Comparison of ENCODE assay signal across 17 cellular contexts in genomic region chr18:52001106-52001505, GRCh38.
DNase-seq lines count a peak whose midpoint lies in the region; ATAC-seq, FAIRE-seq and TF ChIP-seq lines count a peak whose summit lies in the region.
"Had no signal": no experiment of that assay in that cellular context is flagged by ENCODE, and none has a peak within 500 bp of the region (broad histone marks: within the 10 kb centered on the region; RNA-seq: fewer than 3 reads in every experiment).

No MANE protein-coding gene starts in this region.

- DNase-seq in D721Med (ENCODE audit: insufficient read length, low spot score), result no peak
- peak; percentile 42 for DNase-seq in RPMI8226
- DNase-seq in left colon, result no peak
- DNase-seq in T-helper 2 cell treated with Interferon-gamma antibody and Interleukin-4, amounts not matched to agents 5 μg/mL and 100 μg/mL, for 36 hours (ENCODE audit: low spot score), result no peak
- DNase-seq: CD4-positive, alpha-beta T cell; CD8-positive, alpha-beta memory T cell; DMS53; DMS79 treated with DMSO at 0.1 percent for 48 hours; GF-D8; GOT3; HFFc6 had no signal

- no peaks in the 10 kb centered on the region for H3K4me1 Mint-ChIP-seq in T-helper 2 cell treated with Interferon-gamma antibody and Interleukin-4, amounts not matched to agents 5 μg/mL and 100 μg/mL, for 36 hours (ENCODE audit: low read depth)
- H3K4me1 Mint-ChIP-seq: CD8-positive, alpha-beta memory T cell had no signal

- peak; percentile 34 for ATAC-seq in GM18868 (IDR thresholded peaks at IDR 0.05; ENCODE audit: unreplicated experiment)
- no peak for ATAC-seq in left colon
- ATAC-seq in activated CD4-positive, CD25-positive, alpha-beta regulatory T cell treated with anti-CD3 and anti-CD28 coated beads, Interleukin-2, amount 50 U/mL, for 24 hours, result no peak

- no peaks in the 10 kb centered on the region for H3K36me3 Mint-ChIP-seq in T-helper 2 cell treated with Interferon-gamma antibody and Interleukin-4, amounts not matched to agents 5 μg/mL and 100 μg/mL, for 36 hours (ENCODE audit: low read depth)
- H3K36me3 Mint-ChIP-seq: CD8-positive, alpha-beta memory T cell had no signal

- H3K4me3 Mint-ChIP-seq in T-helper 2 cell treated with Interferon-gamma antibody and Interleukin-4, amounts not matched to agents 5 μg/mL and 100 μg/mL, for 36 hours, result no peak overlapping the region
- H3K4me3 Mint-ChIP-seq: B cell; CD4-positive, alpha-beta T cell; CD8-positive, alpha-beta memory T cell; HFFc6 had no signal

- TF ChIP-seq CTCF in D721Med (IDR thresholded peaks at IDR 0.05; ENCODE audit: insufficient read depth, missing control alignments), result no peak

- intact Hi-C loops in left colon (cut with DNase I, micrococcal nuclease), result no loop called here

- H3K27ac Mint-ChIP-seq in T-helper 2 cell treated with Interferon-gamma antibody and Interleukin-4, amounts not matched to agents 5 μg/mL and 100 μg/mL, for 36 hours, result no peak overlapping the region
- H3K27ac Mint-ChIP-seq: B cell; CD4-positive, alpha-beta T cell; CD8-positive, alpha-beta memory T cell; HFFc6 had no signal

- no peaks in the 10 kb centered on the region for H3K9me3 Mint-ChIP-seq in T-helper 2 cell treated with Interferon-gamma antibody and Interleukin-4, amounts not matched to agents 5 μg/mL and 100 μg/mL, for 36 hours

- peak; percentile 6 for FAIRE-seq in D721Med (lab: Jason Lieb, UNC)
- FAIRE-seq: A204.1, GM18507, H54 had no signal

- no peaks in the 10 kb centered on the region for H3K27me3 Mint-ChIP-seq in T-helper 2 cell treated with Interferon-gamma antibody and Interleukin-4, amounts not matched to agents 5 μg/mL and 100 μg/mL, for 36 hours (ENCODE audit: low read depth)
- H3K27me3 Mint-ChIP-seq: B cell; CD4-positive, alpha-beta T cell; CD8-positive, alpha-beta memory T cell had no signal
